Comparison of ENCODE assay signal across 8 cellular contexts in the genomic region with DNA sequence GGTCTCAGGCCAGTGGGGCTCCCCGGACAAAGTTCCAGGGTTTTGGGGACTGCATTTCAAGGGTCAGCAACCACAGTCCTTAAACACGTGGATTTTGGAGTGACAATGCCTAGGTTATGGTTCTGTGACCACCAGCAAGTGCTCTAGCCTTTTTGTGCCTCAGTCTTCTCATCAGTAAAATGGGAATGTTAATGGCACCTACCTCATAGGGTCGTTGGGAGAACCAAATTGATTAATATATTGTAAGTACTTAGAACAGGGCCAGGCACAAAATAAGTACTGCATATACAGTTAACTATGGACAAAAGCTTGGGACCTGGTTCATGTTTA. TPM values are rescaled to one million over a fixed set of nuclear protein-coding genes. Genes with fewer than 3 reads are reported as not detected.
A peak's percentile ranks its signal among the peaks of the same experiment; 100 is the strongest.
DNase-seq lines count a peak whose midpoint lies in the region; ATAC-seq and TF ChIP-seq lines count a peak whose summit lies in the region.

No MANE protein-coding gene starts in this region.

- TF ChIP-seq CTCF in body of pancreas (IDR thresholded peaks at IDR 0.05) (no peak), tibial artery (IDR thresholded peaks at IDR 0.05) (no peak)

- H3K9me3 ChIP-seq in body of pancreas (no peaks in the 10 kb centered on the region), mesodermal cell (ENCODE audit: control insufficient read depth, low read length) (no peaks in the 10 kb centered on the region), tibial artery (no peaks in the 10 kb centered on the region)

- H3K27ac ChIP-seq in body of pancreas (peak overlapping the region; percentile 70 to 91 (median 80)), mesodermal cell (ENCODE audit: low read depth, low read length, severe bottlenecking) (peak overlapping the region; percentile 90), tibial artery (peak overlapping the region; percentile 97 to 99)

- H3K4me1 ChIP-seq in body of pancreas (peaks cover 48% of the 10 kb centered on the region), mesodermal cell (ENCODE audit: control insufficient read depth, insufficient read depth, low read length, poor library complexity, severe bottlenecking) (peaks cover 21% of the 10 kb centered on the region), tibial artery (peaks cover 0 to 95% (median 63%) of the 10 kb centered on the region in 4 donors)

- H3K4me3 ChIP-seq in body of pancreas (no peak overlapping the region), mesodermal cell (ENCODE audit: extremely low read depth, insufficient read depth, low read length, poor library complexity, severe bottlenecking) (no peak overlapping the region), tibial artery (no peak overlapping the region)

- DNase-seq in activated effector memory CD4-positive, alpha-beta T cell treated with anti-CD3 and anti-CD28 coated beads, Interleukin-2, amount 50 U/mL, for 16 hours = peak; percentile 3
- DNase-seq in activated effector memory CD4-positive, alpha-beta T cell treated with Interleukin-2 at 50 U/mL for 16 hours = no peak
- no peak for DNase-seq in body of pancreas
- no peak for DNase-seq in tibial artery
- no peak for DNase-seq in activated gamma-delta T cell treated with Interleukin-2 at 50 U/mL for 16 hours
- DNase-seq in NCI-H2196 treated with DMSO at 0.1 percent for 48 hours (lab: John Stamatoyannopoulos, UW; ENCODE audit: unreplicated experiment) = no peak
- no peak for DNase-seq in COLO668 (lab: John Stamatoyannopoulos, UW; ENCODE audit: unreplicated experiment)

- ATAC-seq in body of pancreas = no peak

- H3K36me3 ChIP-seq in body of pancreas (replicated peaks in 1 of 2; ENCODE audit: insufficient read depth in 1 of 2, low read depth in 2 of 2) (no peaks in the 10 kb centered on the region), mesodermal cell (ENCODE audit: control insufficient read depth, insufficient read depth, low read length) (peaks cover 19% of the 10 kb centered on the region), tibial artery (peaks cover 0 to 5% (median 0%) of the 10 kb centered on the region in 3 donors)

- no peaks in the 10 kb centered on the region for H3K27me3 ChIP-seq in body of pancreas
- H3K27me3 ChIP-seq in tibial artery = no peaks in the 10 kb centered on the region

- intact Hi-C loops in body of pancreas (cut with DNase I) = no loop called here
- intact Hi-C loops in tibial artery (cut with DNase I; ENCODE audit: low total_unique reads) = loop anchor here (5.0 kb wide), 1 partner anchor 85 kb away; no protein-coding TSS in a partner anchor

- 42 to 63% methylated on average over 2 to 3 of the region's 3 CpGs for WGBS in body of pancreas, 2 donors
- 32 to 40% methylated on average over 2 to 3 of the region's 3 CpGs for WGBS in mesodermal cell (ENCODE audit: insufficient coverage in 2 of 2), 2 experiments

- TF ChIP-seq POLR2A in body of pancreas (IDR thresholded peaks at IDR 0.05) = no peak

RNA-seq across cellular contexts. Expression of gene IL4R, which starts 13.8 kb away (rescaled TPM):
- 100 to 1,000 TPM in 1 of 2 donors, 10 to 100 TPM in 1; 29.7 to 236 TPM for total RNA-seq in body of pancreas
- polyA plus RNA-seq in mesodermal cell (2013, experiment 1 of 2) = 29.3 TPM
- 20.0 TPM for polyA plus RNA-seq in mesodermal cell (2013, experiment 2 of 2)

RNA-seq across cellular contexts. Expression of gene NSMCE1, which starts 59.0 kb away (rescaled TPM):
- 10 to 100 TPM; 20.1 to 29.1 TPM for total RNA-seq in body of pancreas
- polyA plus RNA-seq in mesodermal cell (2013, experiment 1 of 2) = 24.3 TPM
- polyA plus RNA-seq in mesodermal cell (2013, experiment 2 of 2) = 23.7 TPM
